ENCODE assay signal across 10 cellular contexts in genomic region chr2:70643715-70644114, GRCh38.
A peak's percentile ranks its signal among the peaks of the same experiment; 100 is the strongest.
DNase-seq lines count a peak whose midpoint lies in the region; ATAC-seq and TF ChIP-seq lines count a peak whose summit lies in the region.
"Had no signal": no experiment of that assay in that cellular context is flagged by ENCODE, and none has a peak within 500 bp of the region (broad histone marks: within the 10 kb centered on the region; RNA-seq: fewer than 3 reads in every experiment).

No MANE protein-coding gene starts in this region.

- CTCF ChIA-PET in activated CD8-positive, alpha-beta memory T cell treated with anti-CD3 and anti-CD28 coated beads, Interleukin-2, amount 10 ng/mL, durations not matched to agents 7 days and 5 days (lab: Charles Lee): interaction anchor here (0.7 to 4.1 kb wide), 4 partner anchors 10 to 341 kb away, joined by 3 to 15 read pairs (median 4); no protein-coding TSS in a partner anchor

- no peak overlapping the region for H3K27ac Mint-ChIP-seq in chondrocyte (ENCODE audit: unreplicated experiment)
- no peak overlapping the region for H3K27ac Mint-ChIP-seq in activated CD8-positive, alpha-beta memory T cell treated with anti-CD3 and anti-CD28 coated beads, Interleukin-2, amount 10 ng/mL, durations not matched to agents 7 days and 5 days

- no peak overlapping the region for H3K4me3 ChIP-seq in DOHH2 (ENCODE audit: low read length)

- DNase-seq in NCI-H748 (lab: John Stamatoyannopoulos, UW; ENCODE audit: unreplicated experiment) (peak; percentile 20), chondrocyte (ENCODE audit: low spot score) (no peak), KG1 (lab: John Stamatoyannopoulos, UW) (no peak)
- DNase-seq in activated CD8-positive, alpha-beta memory T cell treated with anti-CD3 and anti-CD28 coated beads, Interleukin-2, amount 10 ng/mL, durations not matched to agents 7 days and 5 days: no peak
- DNase-seq: Right ventricle myocardium superior had no signal

- no peaks in the 10 kb centered on the region for H3K9me3 Mint-ChIP-seq in chondrocyte (ENCODE audit: low read depth)
- no peaks in the 10 kb centered on the region for H3K9me3 Mint-ChIP-seq in activated CD8-positive, alpha-beta memory T cell treated with anti-CD3 and anti-CD28 coated beads, Interleukin-2, amount 10 ng/mL, durations not matched to agents 7 days and 5 days (ENCODE audit: low read depth)

- H4K20me1 ChIP-seq in DOHH2 (ENCODE audit: control insufficient read depth, insufficient read depth, low read depth, low read length): no peaks in the 10 kb centered on the region

- H3K4me3 Mint-ChIP-seq in chondrocyte (ENCODE audit: unreplicated experiment): no peak overlapping the region
- H3K4me3 Mint-ChIP-seq in activated CD8-positive, alpha-beta memory T cell treated with anti-CD3 and anti-CD28 coated beads, Interleukin-2, amount 10 ng/mL, durations not matched to agents 7 days and 5 days: no peak overlapping the region

- no peaks in the 10 kb centered on the region for H3K4me1 Mint-ChIP-seq in chondrocyte (ENCODE audit: low read depth)
- peaks cover 2% of the 10 kb centered on the region for H3K4me1 Mint-ChIP-seq in activated CD8-positive, alpha-beta memory T cell treated with anti-CD3 and anti-CD28 coated beads, Interleukin-2, amount 10 ng/mL, durations not matched to agents 7 days and 5 days

- no peak for ATAC-seq in activated CD8-positive, alpha-beta memory T cell treated with anti-CD3 and anti-CD28 coated beads, Interleukin-2, amount 10 ng/mL, durations not matched to agents 7 days and 5 days
- ATAC-seq in HG03342 (IDR thresholded peaks at IDR 0.05; ENCODE audit: unreplicated experiment) (no peak), GM19023 (IDR thresholded peaks at IDR 0.05; ENCODE audit: unreplicated experiment) (no peak)

- no peaks in the 10 kb centered on the region for H3K79me2 ChIP-seq in DOHH2 (ENCODE audit: control insufficient read depth, low read length)

- H3K9me2 ChIP-seq in DOHH2 (replicated peaks; ENCODE audit: control insufficient read depth, low read length): no peaks in the 10 kb centered on the region

- peaks cover 5% of the 10 kb centered on the region; the same call in 1 of the 2 replicates for H3K27me3 ChIP-seq in DOHH2 (ENCODE audit: control insufficient read depth, low read length)

- no peaks in the 10 kb centered on the region for H3K9me3 ChIP-seq in DOHH2 (ENCODE audit: control insufficient read depth, insufficient read depth, low read length)

- H3K4me2 ChIP-seq in DOHH2 (ENCODE audit: low read length): no peak overlapping the region

- TF ChIP-seq CTCF in 22Rv1 (IDR thresholded peaks at IDR 0.05) (peak; percentile 70), DOHH2 (IDR thresholded peaks at IDR 0.05; ENCODE audit: low read depth, low read length, poor library complexity, severe bottlenecking) (peak; percentile 49), chondrocyte (IDR thresholded peaks at IDR 0.05) (peak; percentile 37)

- peaks cover 33% of the 10 kb centered on the region for H3K27me3 Mint-ChIP-seq in chondrocyte (ENCODE audit: low read depth)
- no peaks in the 10 kb centered on the region for H3K27me3 Mint-ChIP-seq in activated CD8-positive, alpha-beta memory T cell treated with anti-CD3 and anti-CD28 coated beads, Interleukin-2, amount 10 ng/mL, durations not matched to agents 7 days and 5 days

- H3K36me3 Mint-ChIP-seq in chondrocyte (ENCODE audit: low read depth): no peaks in the 10 kb centered on the region
- H3K36me3 Mint-ChIP-seq in activated CD8-positive, alpha-beta memory T cell treated with anti-CD3 and anti-CD28 coated beads, Interleukin-2, amount 10 ng/mL, durations not matched to agents 7 days and 5 days: no peaks in the 10 kb centered on the region

- no peaks in the 10 kb centered on the region for H3F3A ChIP-seq in DOHH2 (ENCODE audit: control insufficient read depth, insufficient read depth)

- H3K36me3 ChIP-seq in DOHH2 (ENCODE audit: control insufficient read depth, low read length): no peaks in the 10 kb centered on the region

- no peaks in the 10 kb centered on the region for H3K4me1 ChIP-seq in DOHH2 (ENCODE audit: control insufficient read depth, low read length)

- no peak overlapping the region for H3K27ac ChIP-seq in 22Rv1
- no peak overlapping the region for H3K27ac ChIP-seq in DOHH2 (ENCODE audit: low read depth, low read length)
- H3K27ac ChIP-seq: epithelial cell of prostate had no signal
